9 cellular contexts compared by ENCODE assay signal in genomic region chr17:80663783-80664206, GRCh38.
DNase-seq lines count a peak whose midpoint lies in the region; ATAC-seq lines count a peak whose summit lies in the region.
"Had no signal": no experiment of that assay in that cellular context is flagged by ENCODE, and none has a peak within 500 bp of the region (broad histone marks: within the 10 kb centered on the region; RNA-seq: fewer than 3 reads in every experiment).

No MANE protein-coding gene starts in this region.

- H3K4me3 ChIP-seq in muscle layer of colon (ENCODE audit: low read depth in 1 of 2, low read length in 2 of 2) = peak overlapping the region in 1 of 2 donors; percentile 31

- no peaks in the 10 kb centered on the region for H3K9me3 ChIP-seq in muscle layer of colon (ENCODE audit: low read length)

- H3K36me3 ChIP-seq in muscle layer of colon (ENCODE audit: insufficient read depth, low read length) = peaks cover 7% of the 10 kb centered on the region

- H3K4me1 Mint-ChIP-seq in activated naive CD8-positive, alpha-beta T cell treated with anti-CD3 and anti-CD28 coated beads for 36 hours = peaks cover 58% of the 10 kb centered on the region

- DNase-seq in AG08395 (ENCODE audit: low spot score) (peak; percentile 76), NCI-H2196 treated with DMSO at 0.1 percent for 48 hours (lab: John Stamatoyannopoulos, UW; ENCODE audit: unreplicated experiment) (peak; percentile 38), amniotic stem cell (lab: John Stamatoyannopoulos, UW) (no peak), NCI-H1092 treated with DMSO at 0.1 percent for 48 hours (lab: John Stamatoyannopoulos, UW) (no peak)
- peak; percentile 48 for DNase-seq in activated naive CD8-positive, alpha-beta T cell treated with anti-CD3 and anti-CD28 coated beads for 36 hours
- DNase-seq: stimulated activated naive B cell treated with anti-CD40 and anti-IgM and Interleukin-4, amounts not matched to agents 10 μg/mL and 1 μg/mL and 100 μg/mL, for 72 hours had no signal

- H3K27me3 Mint-ChIP-seq in activated naive CD8-positive, alpha-beta T cell treated with anti-CD3 and anti-CD28 coated beads for 36 hours = no peaks in the 10 kb centered on the region
- H3K27me3 Mint-ChIP-seq: stimulated activated naive B cell treated with anti-CD40 and anti-IgM and Interleukin-4, amounts not matched to agents 10 μg/mL and 1 μg/mL and 100 μg/mL, for 72 hours had no signal

- H3K27ac ChIP-seq in muscle layer of colon (ENCODE audit: low read depth, low read length) = peak overlapping the region; percentile 68

- peaks cover 19% of the 10 kb centered on the region for H3K4me1 ChIP-seq in muscle layer of colon (ENCODE audit: insufficient read depth, low read length)

- H3K4me3 Mint-ChIP-seq in activated naive CD8-positive, alpha-beta T cell treated with anti-CD3 and anti-CD28 coated beads for 36 hours = peak overlapping the region; percentile 61

- no peak for ATAC-seq in GM21528 (IDR thresholded peaks at IDR 0.05; ENCODE audit: low FRiP score, unreplicated experiment)
- ATAC-seq in HG02588 (IDR thresholded peaks at IDR 0.05; ENCODE audit: unreplicated experiment) = no peak

- H3K36me3 Mint-ChIP-seq in activated naive CD8-positive, alpha-beta T cell treated with anti-CD3 and anti-CD28 coated beads for 36 hours = peaks cover 22% of the 10 kb centered on the region

- H3K9me3 Mint-ChIP-seq in activated naive CD8-positive, alpha-beta T cell treated with anti-CD3 and anti-CD28 coated beads for 36 hours = no peaks in the 10 kb centered on the region

- H3K9ac ChIP-seq in muscle layer of colon (ENCODE audit: low read length) = no peak overlapping the region

- H3K27ac Mint-ChIP-seq in activated naive CD8-positive, alpha-beta T cell treated with anti-CD3 and anti-CD28 coated beads for 36 hours = peak overlapping the region; percentile 85
- H3K27ac Mint-ChIP-seq: stimulated activated naive B cell treated with anti-CD40 and anti-IgM and Interleukin-4, amounts not matched to agents 10 μg/mL and 1 μg/mL and 100 μg/mL, for 72 hours had no signal

- no peaks in the 10 kb centered on the region for H3K27me3 ChIP-seq in muscle layer of colon (ENCODE audit: control insufficient read depth in 1 of 2, insufficient read depth in 2 of 2, low read length in 2 of 2)

Comparison
In these comparisons a context has a peak if more than half of its experiments do, and no peak if none do; other contexts are left out.
1. DNase-seq: peak in AG08395 (single experiment), NCI-H2196 treated with DMSO at 0.1 percent for 48 hours (single experiment) and activated naive CD8-positive, alpha-beta T cell treated with anti-CD3 and anti-CD28 coated beads for 36 hours (single experiment); none in amniotic stem cell (single experiment) and NCI-H1092 treated with DMSO at 0.1 percent for 48 hours (single experiment).